ENCODE assay signal across 21 cellular contexts in genomic region chr6:10626154-10626741, GRCh38.
DNase-seq lines count a peak whose midpoint lies in the region; ATAC-seq and TF ChIP-seq lines count a peak whose summit lies in the region.
"Had no signal": no experiment of that assay in that cellular context is flagged by ENCODE, and none has a peak within 500 bp of the region (broad histone marks: within the 10 kb centered on the region; RNA-seq: fewer than 3 reads in every experiment).

No MANE protein-coding gene starts in this region.

- ATAC-seq in GM21723 (IDR thresholded peaks at IDR 0.05; ENCODE audit: unreplicated experiment): peak; percentile 77
- ATAC-seq: activated T-helper 17 cell treated with anti-CD3 and anti-CD28 coated beads, Interleukin-2, amount 50 U/mL, for 72 hours; naive thymus-derived CD4-positive, alpha-beta T cell; sciatic nerve had no signal

- peak overlapping the region; percentile 54 for H3K27ac ChIP-seq in KMS-11
- no peak overlapping the region for H3K27ac ChIP-seq in stomach smooth muscle (ENCODE audit: low read length)
- H3K27ac ChIP-seq: coronary artery, ovary, SJSA1, uterus had no signal

- H3K9me3 ChIP-seq in stomach smooth muscle (ENCODE audit: control insufficient read depth in 2 of 2, low read length in 2 of 2): no peaks in the 10 kb centered on the region
- H3K9me3 ChIP-seq: ovary, SJSA1, uterus had no signal

- peak overlapping the region; percentile 88 for H3K4me2 ChIP-seq in KMS-11

- no peaks in the 10 kb centered on the region for H3K79me2 ChIP-seq in KMS-11 (ENCODE audit: insufficient read depth, low read depth)

- H3K27me3 ChIP-seq in KMS-11 (ENCODE audit: insufficient read depth, low read depth) (no peaks in the 10 kb centered on the region), stomach smooth muscle (ENCODE audit: control insufficient read depth in 1 of 2, insufficient read depth in 2 of 2, low read length in 2 of 2) (no peaks in the 10 kb centered on the region)
- H3K27me3 ChIP-seq: ovary, SJSA1, uterus had no signal

- H3K36me3 ChIP-seq in KMS-11 (ENCODE audit: insufficient read depth) (no peaks in the 10 kb centered on the region), stomach smooth muscle (ENCODE audit: control insufficient read depth in 2 of 2, insufficient read depth in 2 of 2, low read length in 2 of 2) (peaks cover 3 to 12% of the 10 kb centered on the region in 2 donors)
- H3K36me3 ChIP-seq: ovary, uterus had no signal

- H3K4me1 ChIP-seq in KMS-11 (ENCODE audit: low read depth, poor library complexity, severe bottlenecking) (peaks cover 28% of the 10 kb centered on the region), stomach smooth muscle (ENCODE audit: control insufficient read depth, insufficient read depth, low read length) (peaks cover 14% of the 10 kb centered on the region)
- H3K4me1 ChIP-seq: SJSA1, uterus had no signal

- no peaks in the 10 kb centered on the region for H4K20me1 ChIP-seq in KMS-11 (ENCODE audit: insufficient read depth)

- H2AFZ ChIP-seq in KMS-11 (ENCODE audit: low read depth): peak overlapping the region; percentile 57

- no peak for TF ChIP-seq CTCF in KMS-11 (conservative IDR thresholded peaks at IDR 0.05; ENCODE audit: low read depth, low read length)

- H3K4me3 ChIP-seq in KMS-11 (IDR thresholded peaks at IDR 0.05; ENCODE audit: insufficient read depth, low read depth, low read length): no peak overlapping the region
- H3K4me3 ChIP-seq in stomach smooth muscle (ENCODE audit: low read length in 2 of 2): peak overlapping the region in 1 of 2 donors; percentile 16
- H3K4me3 ChIP-seq: coronary artery, ovary, SJSA1, uterus had no signal

- DNase-seq in left kidney (ENCODE audit: low read depth, low spot score): peak; percentile 20
- no peak for DNase-seq in effector CD4-positive, alpha-beta T cell
- no peak for DNase-seq in AG08395 (ENCODE audit: low spot score)
- DNase-seq in NCI-H146 (lab: John Stamatoyannopoulos, UW): no peak
- DNase-seq: activated CD4-positive, alpha-beta T cell treated with anti-CD3 and anti-CD28 coated beads for 48 hours; activated naive CD8-positive, alpha-beta T cell treated with anti-CD3 and anti-CD28 coated beads, Interleukin-2, amount 10 ng/mL, durations not matched to agents 7 days and 5 days; CD4-positive, CD25-positive, alpha-beta regulatory T cell; naive thymus-derived CD4-positive, alpha-beta T cell; NCI-H1417 treated with DMSO at 0.1 percent for 48 hours; NCI-H2171; NCI-H524; ovary; substantia nigra; uterus had no signal

- H3K9ac ChIP-seq in KMS-11 (peak overlapping the region; percentile 17; the same call in 1 of the 2 replicates), stomach smooth muscle (ENCODE audit: low read length in 2 of 2) (peak overlapping the region; percentile 13 to 60)
